1 cellular context compared by ENCODE assay signal in the genomic region with DNA sequence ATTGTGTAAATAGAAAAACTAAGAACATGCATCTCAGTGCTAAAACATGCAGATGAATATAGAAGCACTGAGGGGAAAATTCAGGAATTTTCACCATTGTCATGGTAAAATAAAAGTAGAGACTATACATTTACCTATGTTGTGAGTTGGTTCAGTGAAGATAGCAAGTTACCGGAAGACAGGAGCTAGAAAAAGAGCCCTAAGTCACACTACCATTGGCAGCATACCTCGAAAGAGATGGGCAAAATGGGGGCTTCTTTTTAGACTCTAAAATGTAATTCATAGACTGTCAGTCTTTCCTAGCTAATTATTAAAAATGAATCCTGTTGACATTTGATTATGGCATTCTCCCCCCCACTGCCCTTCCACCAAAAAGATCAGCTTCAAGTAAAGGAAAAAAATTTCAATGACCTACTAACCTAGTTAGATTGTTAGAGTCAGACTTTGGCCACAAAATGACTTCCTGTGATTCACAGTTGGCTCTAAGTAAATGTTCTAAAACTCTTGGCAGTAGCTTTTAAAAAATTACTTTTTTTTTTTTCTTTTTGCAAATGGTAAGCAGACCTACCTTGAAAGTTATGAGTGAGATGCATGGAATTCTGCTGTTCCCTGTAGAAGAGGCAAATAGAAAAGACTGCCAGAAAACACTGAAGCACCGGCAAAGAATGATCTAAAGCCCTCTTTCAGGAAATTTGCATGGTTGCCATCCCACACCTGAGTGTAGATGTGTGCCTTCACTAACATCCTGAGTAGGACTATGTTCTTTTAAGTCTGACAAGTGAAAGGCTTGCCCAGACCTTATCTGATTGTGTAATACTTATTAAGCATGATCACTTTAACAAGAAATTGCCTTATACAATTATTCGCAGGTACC.
TF ChIP-seq lines count a peak whose summit lies in the region.

No MANE protein-coding gene starts in this region.

TF ChIP-seq in SK-N-SH, 30 proteins besides CTCF, POLR2A, EP300 and RAD21 (continued from another document):
- TF ChIP-seq, protein P1, sequence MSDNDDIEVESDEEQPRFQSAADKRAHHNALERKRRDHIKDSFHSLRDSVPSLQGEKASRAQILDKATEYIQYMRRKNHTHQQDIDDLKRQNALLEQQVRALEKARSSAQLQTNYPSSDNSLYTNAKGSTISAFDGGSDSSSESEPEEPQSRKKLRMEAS (IDR thresholded peaks at IDR 0.05; ENCODE audit: low read depth): no peak; the same call in 1 of the 2 replicates
- no peak for TF ChIP-seq EZH2phosphoT487 (IDR thresholded peaks at IDR 0.05; ENCODE audit: borderline replicate concordance, low read depth)
- no peak; the same call in 1 of the 2 replicates for TF ChIP-seq ELF1 (IDR thresholded peaks at IDR 0.05)
- TF ChIP-seq POLR2AphosphoS5 (IDR thresholded peaks at IDR 0.05; ENCODE audit: low read depth, low read length): peak; percentile 56; the same call in 1 of the 2 replicates
- no peak for TF ChIP-seq YY1 (IDR thresholded peaks at IDR 0.05; ENCODE audit: low read depth)
- peak; percentile 28; the same call in 1 of the 2 replicates for TF ChIP-seq MEF2A (IDR thresholded peaks at IDR 0.05; ENCODE audit: borderline replicate concordance, low read depth)
- no peak for TF ChIP-seq USF2 (IDR thresholded peaks at IDR 0.05; ENCODE audit: borderline replicate concordance, low read depth, low read length)
- no peak for TF ChIP-seq GATA2 (CRISPR knock-in tag; IDR thresholded peaks at IDR 0.05)
TF ChIP-seq in SK-N-SH: peak in this region for 11.
